Comparison of ENCODE assay signal across 8 cellular contexts in the genomic region with DNA sequence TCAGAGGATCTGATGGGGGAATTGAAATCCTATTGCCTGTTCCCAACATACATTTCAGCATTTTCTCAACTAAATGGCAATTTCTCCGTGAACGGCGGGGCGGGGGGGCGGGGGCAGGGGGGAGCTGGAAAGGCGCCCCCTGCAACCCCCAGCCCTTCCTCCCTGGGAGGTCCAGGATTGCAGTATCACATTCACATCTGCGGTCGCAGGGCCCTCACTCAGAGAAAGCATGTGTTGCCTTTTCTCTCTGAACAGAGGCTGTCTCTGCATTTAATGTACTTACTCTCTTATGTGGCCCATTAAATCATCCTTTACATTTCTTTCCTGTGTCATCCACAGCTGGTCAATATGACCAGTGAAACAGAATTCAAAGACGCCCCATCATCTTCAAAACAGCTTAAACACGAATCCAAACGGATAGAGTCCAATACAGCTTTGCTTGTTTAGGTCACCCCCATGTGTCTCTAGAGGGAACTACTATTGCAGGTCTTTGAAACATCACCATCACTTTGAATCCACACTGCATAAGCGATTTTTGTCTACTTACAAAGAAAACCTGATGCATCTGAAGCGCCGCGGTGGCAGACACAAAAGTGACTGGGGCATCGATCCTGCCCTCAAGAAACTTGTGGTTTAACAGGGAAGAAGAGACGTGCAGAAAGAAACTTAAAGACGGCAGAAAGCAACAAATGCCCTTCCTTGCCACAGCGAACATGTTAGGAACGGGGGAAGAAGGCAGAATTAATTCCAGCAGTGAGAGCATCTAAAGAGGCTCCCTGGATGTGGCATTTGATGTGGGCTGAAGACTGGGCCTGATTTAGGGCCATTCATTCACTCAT. TPM values are rescaled to one million over a fixed set of nuclear protein-coding genes. Genes with fewer than 3 reads are reported as not detected.
DNase-seq lines count a peak whose midpoint lies in the region; ATAC-seq, FAIRE-seq and TF ChIP-seq lines count a peak whose summit lies in the region.

No MANE protein-coding gene starts in this region.

- intact Hi-C loops in transverse colon (cut with DNase I; ENCODE audit: low total_unique reads) = loop anchor here (10.0 kb wide), 1 partner anchor 210 kb away; no protein-coding TSS in a partner anchor

- no peak overlapping the region for H3K27ac ChIP-seq in A549
- no peak overlapping the region for H3K27ac ChIP-seq in transverse colon

- peak; percentile 97 for FAIRE-seq in A549 (lab: Jason Lieb, UNC)

- peak; percentile 85 to 93 for TF ChIP-seq RAD21 in A549 (conservative IDR thresholded peaks at IDR 0.05 in 1 of 2, IDR thresholded peaks at IDR 0.05 in 1 of 2)

- ATAC-seq in A549 (peak; percentile 95 to 97), HG02623 (IDR thresholded peaks at IDR 0.05; ENCODE audit: unreplicated experiment) (peak; percentile 61), left lobe of liver (peak; percentile 92), GM19397 (IDR thresholded peaks at IDR 0.05; ENCODE audit: unreplicated experiment) (no peak)

- CTCF ChIA-PET in A549 (lab: Yijun Ruan, JAX) = interaction anchor here (0.6 to 11.9 kb wide), 29 partner anchors 9 to 302 kb away, joined by 3 to 128 read pairs (median 4); no protein-coding TSS in a partner anchor

- H3K27me3 ChIP-seq in GM06990 (replicated peaks; ENCODE audit: control insufficient read depth, insufficient read depth, low read length) (no peaks in the 10 kb centered on the region), transverse colon (no peaks in the 10 kb centered on the region)

- TF ChIP-seq CTCF in A549 (IDR thresholded peaks at IDR 0.05) = peak; percentile 67
- TF ChIP-seq CTCF in GM06990 (IDR thresholded peaks at IDR 0.05; ENCODE audit: insufficient read depth, low read length, poor library complexity, severe bottlenecking) = peak; percentile 80
- peak; percentile 61 to 79 (median 68) for TF ChIP-seq CTCF in transverse colon (IDR thresholded peaks at IDR 0.05)

- TF ChIP-seq EP300 in A549 (IDR thresholded peaks at IDR 0.05) = no peak
- TF ChIP-seq EP300 in transverse colon (IDR thresholded peaks at IDR 0.05; ENCODE audit: low read depth) = no peak

- no peak overlapping the region for H3K4me3 ChIP-seq in A549
- no peak overlapping the region for H3K4me3 ChIP-seq in GM06990 (replicated peaks; ENCODE audit: low read depth, low read length)
- no peak overlapping the region for H3K4me3 ChIP-seq in transverse colon

- no peak for TF ChIP-seq POLR2A in A549 (IDR thresholded peaks at IDR 0.05; ENCODE audit: low read length)
- no peak for TF ChIP-seq POLR2A in transverse colon (IDR thresholded peaks at IDR 0.05)

- WGBS in A549 (ENCODE audit: missing lambda C conversion rate) = 30% methylated on average over 20 of the region's 20 CpGs
- 0 to 57% methylated on average over 4 to 19 of the region's 20 CpGs for WGBS in transverse colon (ENCODE audit: low coverage in 1 of 2), 2 donors

- H3K9me3 ChIP-seq in A549 (peaks cover 8% of the 10 kb centered on the region; the same call in 2 of the 3 replicates), transverse colon (peaks cover 0 to 5% of the 10 kb centered on the region in 2 donors)

- in situ Hi-C loops in transverse colon (cut with MboI; ENCODE audit: low pct_ligation_motif_present in 1 of 4, low pct_unique_long_range_greater_than_20kb in 1 of 4, low sequenced_read_pairs in 3 of 4) = loop anchor here (5.0 to 10.0 kb wide), 2 partner anchors 208 to 210 kb away; no protein-coding TSS in a partner anchor

- peak overlapping the region; percentile 32; the same call in 2 of the 3 replicates for H3K4me2 ChIP-seq in A549

- POLR2A ChIA-PET in A549 (lab: Yijun Ruan, JAX) = no interaction called here

- H3K36me3 ChIP-seq in GM06990 (ENCODE audit: control insufficient read depth, insufficient read depth, low read length) = no peaks in the 10 kb centered on the region
- H3K36me3 ChIP-seq in transverse colon = no peaks in the 10 kb centered on the region

- H3K4me1 ChIP-seq in A549 (no peaks in the 10 kb centered on the region), transverse colon (peaks cover 0 to 2% (median 0%) of the 10 kb centered on the region in 4 donors)

- DNase-seq in A549 (ENCODE audit: low read depth in 1 of 2, low spot score in 1 of 2) (peak; percentile 71 to 72), GM06990 (ENCODE audit: extremely low read depth, insufficient read length) (no peak), NOMO-1 (lab: John Stamatoyannopoulos, UW; ENCODE audit: unreplicated experiment in 2 of 2) (peak; percentile 32 to 49), left lobe of liver (ENCODE audit: low spot score) (no peak), transverse colon (no peak)
- DNase-seq in central memory CD4-positive, alpha-beta T cell = peak; percentile 32

TF ChIP-seq in A549, 52 proteins besides CTCF, POLR2A, EP300 and RAD21:
- TF ChIP-seq SMC3 (IDR thresholded peaks at IDR 0.05) (peak; percentile 91), EHMT2 (IDR thresholded peaks at IDR 0.05; ENCODE audit: low read depth) (no peak)

RNA-seq across cellular contexts. Expression of gene ECHDC3, which starts 17.0 kb away (rescaled TPM):
- polyA plus RNA-seq in A549 (2011; rRNA removed) (6.0 and 7.9 TPM in 2 replicates), A549 (2017; fragmentation: RNase III; extraction: RNeasy Plus Mini Kit Qiagen cat#74134 plus additional on column Dnase treatment) (6.1 to 6.9 TPM (median 6.3 TPM) in 3 replicates)
- 11.1 and 17.9 TPM in 2 replicates for polyA plus RNA-seq in A549 (2012; cell fraction: cytosol; rRNA removed)
- polyA plus RNA-seq in A549 (2012; cell fraction: nucleus; rRNA removed) = 11.7 and 13.2 TPM in 2 replicates
- 6.9 and 9.6 TPM in 2 replicates for polyA minus RNA-seq in A549 (2011; rRNA and poly(A)+ RNA removed)
- total RNA-seq in left lobe of liver (137 TPM), transverse colon (1 to 10 TPM in 3 of 4 donors, under 1 TPM in 1; 0.75 to 5.7 (median 4.0) TPM)

Comparison
In these comparisons a context has a peak if more than half of its experiments do, and no peak if none do; other contexts are left out.
1. DNase-seq: peak in A549 (2 of 2), NOMO-1 (2 of 2) and central memory CD4-positive, alpha-beta T cell (single experiment); none in GM06990 (single experiment), left lobe of liver (single experiment) and transverse colon (single experiment).
2. RNA of gene ECHDC3, which starts 17.0 kb away (total RNA-seq): 137 TPM in left lobe of liver (single experiment); 0.75 to 5.7 TPM in transverse colon; every median in the first group is over 10 times any median in the second.
3. Peak in every context shown above with its lines, with median percentiles within 50 percentile points of each other: CTCF ChIP-seq.